19 cellular contexts compared by ENCODE assay signal in genomic region chr5:117089001-117089400, GRCh38.
DNase-seq lines count a peak whose midpoint lies in the region; ATAC-seq lines count a peak whose summit lies in the region.
"Had no signal": no experiment of that assay in that cellular context is flagged by ENCODE, and none has a peak within 500 bp of the region (broad histone marks: within the 10 kb centered on the region; RNA-seq: fewer than 3 reads in every experiment).

No MANE protein-coding gene starts in this region.

- H3K56ac ChIP-seq in mesendoderm (ENCODE audit: low read length), result no peak overlapping the region

- H3K79me2 ChIP-seq in mesendoderm (ENCODE audit: control insufficient read depth, insufficient read depth, low read length), result no peaks in the 10 kb centered on the region

- no peak overlapping the region for H4K5ac ChIP-seq in mesendoderm (ENCODE audit: low read length)

- peaks cover 2% of the 10 kb centered on the region for H3K4me1 ChIP-seq in mesendoderm (ENCODE audit: control insufficient read depth, low read depth, low read length)
- H3K4me1 ChIP-seq: BE2C, BLaER1 had no signal

- no peak overlapping the region for H3K18ac ChIP-seq in mesendoderm (ENCODE audit: low read length)

- H3K23ac ChIP-seq in mesendoderm (ENCODE audit: low read length), result no peak overlapping the region

- H3K4ac ChIP-seq in mesendoderm (ENCODE audit: low read depth, low read length), result no peak overlapping the region

- no peaks in the 10 kb centered on the region for H3K79me1 ChIP-seq in mesendoderm (ENCODE audit: low read length)

- no peak overlapping the region for H4K8ac ChIP-seq in mesendoderm (ENCODE audit: low read depth, low read length)

- H3K27ac ChIP-seq in mesendoderm (ENCODE audit: low read depth, low read length), result no peak overlapping the region
- H3K27ac ChIP-seq: BLaER1 had no signal

- H2BK5ac ChIP-seq in mesendoderm (ENCODE audit: low read length), result no peak overlapping the region

- H3K36me3 ChIP-seq in mesendoderm (ENCODE audit: control insufficient read depth, insufficient read depth, low read length), result no peaks in the 10 kb centered on the region
- H3K36me3 ChIP-seq: BE2C, BLaER1 had no signal

- intact Hi-C loops in Right ventricle myocardium inferior (cut with DNase I), result no loop called here

- H3K4me2 ChIP-seq in mesendoderm (ENCODE audit: low read length), result no peak overlapping the region
- H3K4me2 ChIP-seq: BLaER1 had no signal

- no peak for ATAC-seq in Right ventricle myocardium inferior
- ATAC-seq: GM12878 had no signal

- no peak overlapping the region for H3K9ac ChIP-seq in mesendoderm (ENCODE audit: low read length)
- H3K9ac ChIP-seq: BLaER1 had no signal

- no peaks in the 10 kb centered on the region for H3K27me3 ChIP-seq in mesendoderm (ENCODE audit: insufficient read depth, low read length, poor library complexity)
- H3K27me3 ChIP-seq: BE2C, BLaER1 had no signal

- no CpG with 5 or more reads among the region's 2 CpGs for WGBS in mesendoderm (ENCODE audit: extremely low coverage, insufficient coverage, low lambda C conversion rate)

- peak; percentile 87 for DNase-seq in cerebellar cortex (ENCODE audit: low spot score)
- DNase-seq in cerebellum (ENCODE audit: low spot score), result peak; percentile 66
- DNase-seq in mesendoderm, result no peak
- no peak for DNase-seq in GM19240 (ENCODE audit: insufficient read length, low spot score)
- no peak for DNase-seq in Right ventricle myocardium inferior (ENCODE audit: missing footprints)
- no peak for DNase-seq in anterior cingulate cortex (lab: John Stamatoyannopoulos, UW)
- DNase-seq: 8988T; ACHN; BE2C; CD4-positive, alpha-beta memory T cell; CD4-positive, CD25-positive, alpha-beta regulatory T cell; CD8-positive, alpha-beta memory T cell; COR-L47; DMS 273 treated with DMSO at 0.1 percent for 48 hours; DMS153; DMS79 treated with DMSO at 0.1 percent for 48 hours; GDM1 had no signal

- H2BK120ac ChIP-seq in mesendoderm (ENCODE audit: low read depth, low read length), result no peak overlapping the region

- H3K4me3 ChIP-seq in mesendoderm (ENCODE audit: low read length), result no peak overlapping the region
- H3K4me3 ChIP-seq: BLaER1, GM12878 had no signal

- no peak overlapping the region for H2AK5ac ChIP-seq in mesendoderm (ENCODE audit: low read length)

- peak overlapping the region; percentile 96 for H2BK15ac ChIP-seq in mesendoderm (replicated peaks; ENCODE audit: low read depth)

Comparison
In these comparisons a context has a peak if more than half of its experiments do, and no peak if none do; other contexts are left out.
1. DNase-seq: peak in cerebellar cortex (single experiment) and cerebellum (single experiment); none in mesendoderm (single experiment), GM19240 (single experiment), Right ventricle myocardium inferior (single experiment) and anterior cingulate cortex (0 of 58).